ENCODE assay signal across 16 cellular contexts in the genomic region with DNA sequence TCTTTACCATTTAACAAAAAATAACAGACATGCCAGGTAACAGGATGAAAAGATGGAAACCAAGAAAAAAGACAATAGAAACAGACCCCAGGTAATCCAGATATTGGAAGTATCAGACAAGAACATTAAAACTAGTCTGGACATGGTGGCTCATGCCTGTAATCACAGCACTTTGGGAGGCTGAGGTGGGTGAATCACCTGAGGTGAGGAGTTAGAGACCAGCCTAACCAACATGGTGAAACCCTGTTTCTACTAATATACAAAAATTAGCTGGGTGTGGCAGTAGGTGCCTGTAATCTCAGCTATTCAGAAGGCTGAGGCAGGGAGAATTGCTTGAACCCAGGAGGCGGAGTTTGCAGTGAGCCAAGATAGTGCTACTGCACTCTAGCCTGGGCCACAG. TPM values are rescaled to one million over a fixed set of nuclear protein-coding genes. Genes with fewer than 3 reads are reported as not detected.
DNase-seq lines count a peak whose midpoint lies in the region; ATAC-seq and TF ChIP-seq lines count a peak whose summit lies in the region.
"Had no signal": no experiment of that assay in that cellular context is flagged by ENCODE, and none has a peak within 500 bp of the region (broad histone marks: within the 10 kb centered on the region; RNA-seq: fewer than 3 reads in every experiment).

No MANE protein-coding gene starts in this region.

- no peaks in the 10 kb centered on the region for H3K27me3 Mint-ChIP-seq in activated T-cell treated with anti-CD3 and anti-CD28 coated beads, Interleukin-2, amount 50 U/mL, for 24 hours
- no peaks in the 10 kb centered on the region for H3K27me3 Mint-ChIP-seq in activated T-cell treated with anti-CD3 and anti-CD28 coated beads, Interleukin-2, amount 50 U/mL, for 4 hours (ENCODE audit: low read depth)
- H3K27me3 Mint-ChIP-seq in activated naive CD4-positive, alpha-beta T cell treated with anti-CD3 and anti-CD28 coated beads, Interleukin-2, amount 10 ng/mL, durations not matched to agents 7 days and 5 days: no peaks in the 10 kb centered on the region
- H3K27me3 Mint-ChIP-seq in activated naive CD4-positive, alpha-beta T cell treated with anti-CD3 and anti-CD28 coated beads for 36 hours (ENCODE audit: low read depth): no peaks in the 10 kb centered on the region
- no peaks in the 10 kb centered on the region for H3K27me3 Mint-ChIP-seq in natural killer cell (ENCODE audit: low read depth in 2 of 2)
- H3K27me3 Mint-ChIP-seq in natural killer cell treated with Interleukin-12 subunit alpha and Interleukin-12 subunit beta and Interleukin-15 and Interleukin-18, amount 100 ng/mL, for 72 hours: no peaks in the 10 kb centered on the region
- H3K27me3 Mint-ChIP-seq: B cell; CD4-positive, CD25-positive, alpha-beta regulatory T cell had no signal

- peaks cover 14% of the 10 kb centered on the region for H3K9me3 Mint-ChIP-seq in activated T-cell treated with anti-CD3 and anti-CD28 coated beads, Interleukin-2, amount 50 U/mL, for 24 hours
- peaks cover 4% of the 10 kb centered on the region for H3K9me3 Mint-ChIP-seq in activated T-cell treated with anti-CD3 and anti-CD28 coated beads, Interleukin-2, amount 50 U/mL, for 4 hours
- H3K9me3 Mint-ChIP-seq in activated naive CD4-positive, alpha-beta T cell treated with anti-CD3 and anti-CD28 coated beads, Interleukin-2, amount 10 ng/mL, durations not matched to agents 7 days and 5 days: peaks cover 8% of the 10 kb centered on the region
- peaks cover 18% of the 10 kb centered on the region for H3K9me3 Mint-ChIP-seq in activated naive CD4-positive, alpha-beta T cell treated with anti-CD3 and anti-CD28 coated beads for 36 hours
- peaks cover 0 to 2% of the 10 kb centered on the region in 2 donors for H3K9me3 Mint-ChIP-seq in natural killer cell
- H3K9me3 Mint-ChIP-seq in natural killer cell treated with Interleukin-12 subunit alpha and Interleukin-12 subunit beta and Interleukin-15 and Interleukin-18, amount 100 ng/mL, for 72 hours: no peaks in the 10 kb centered on the region

- intact Hi-C loops in activated naive CD4-positive, alpha-beta T cell treated with anti-CD3 and anti-CD28 coated beads for 36 hours (cut with micrococcal nuclease): no loop called here
- intact Hi-C loops in natural killer cell (cut with micrococcal nuclease): no loop called here
- intact Hi-C loops in sciatic nerve (cut with DNase I): no loop called here

- no peak for ATAC-seq in activated T-cell treated with anti-CD3 and anti-CD28 coated beads, Interleukin-2, amount 50 U/mL, for 4 hours
- no peak for ATAC-seq in natural killer cell
- ATAC-seq in natural killer cell treated with Interleukin-12 subunit alpha and Interleukin-12 subunit beta and Interleukin-15 and Interleukin-18, amount 100 ng/mL, for 72 hours: no peak
- no peak for ATAC-seq in sciatic nerve
- ATAC-seq: CD8-positive, alpha-beta T cell had no signal

- peak; percentile 16 for DNase-seq in activated T-cell treated with anti-CD3 and anti-CD28 coated beads, Interleukin-2, amount 50 U/mL, for 24 hours
- DNase-seq in activated T-cell treated with anti-CD3 and anti-CD28 coated beads, Interleukin-2, amount 50 U/mL, for 4 hours: no peak
- peak; percentile 3 for DNase-seq in activated naive CD4-positive, alpha-beta T cell treated with anti-CD3 and anti-CD28 coated beads, Interleukin-2, amount 10 ng/mL, durations not matched to agents 7 days and 5 days
- no peak for DNase-seq in activated naive CD4-positive, alpha-beta T cell treated with anti-CD3 and anti-CD28 coated beads for 36 hours
- DNase-seq in natural killer cell (no peak), sciatic nerve (ENCODE audit: low spot score) (peak; percentile 2), NCI-H187 (lab: John Stamatoyannopoulos, UW) (no peak)
- no peak for DNase-seq in natural killer cell treated with Interleukin-12 subunit alpha and Interleukin-12 subunit beta and Interleukin-15 and Interleukin-18, amount 100 ng/mL, for 72 hours (ENCODE audit: low spot score)
- DNase-seq: Caco-2; CD4-positive, CD25-positive, alpha-beta regulatory T cell; CD8-positive, alpha-beta T cell; DMS153; DND-41; GOT3; HFFc6 had no signal

- TF ChIP-seq CTCF in natural killer cell (IDR thresholded peaks at IDR 0.05): no peak

- no peak overlapping the region for H3K4me3 Mint-ChIP-seq in activated T-cell treated with anti-CD3 and anti-CD28 coated beads, Interleukin-2, amount 50 U/mL, for 24 hours
- no peak overlapping the region for H3K4me3 Mint-ChIP-seq in activated T-cell treated with anti-CD3 and anti-CD28 coated beads, Interleukin-2, amount 50 U/mL, for 4 hours
- no peak overlapping the region for H3K4me3 Mint-ChIP-seq in activated naive CD4-positive, alpha-beta T cell treated with anti-CD3 and anti-CD28 coated beads, Interleukin-2, amount 10 ng/mL, durations not matched to agents 7 days and 5 days
- no peak overlapping the region for H3K4me3 Mint-ChIP-seq in activated naive CD4-positive, alpha-beta T cell treated with anti-CD3 and anti-CD28 coated beads for 36 hours
- no peak overlapping the region for H3K4me3 Mint-ChIP-seq in natural killer cell
- no peak overlapping the region for H3K4me3 Mint-ChIP-seq in natural killer cell treated with Interleukin-12 subunit alpha and Interleukin-12 subunit beta and Interleukin-15 and Interleukin-18, amount 100 ng/mL, for 72 hours
- H3K4me3 Mint-ChIP-seq: B cell; CD8-positive, alpha-beta T cell; HFFc6 had no signal

- H3K36me3 Mint-ChIP-seq in activated T-cell treated with anti-CD3 and anti-CD28 coated beads, Interleukin-2, amount 50 U/mL, for 24 hours (ENCODE audit: low read depth): peaks cover 70% of the 10 kb centered on the region
- peaks cover 33% of the 10 kb centered on the region for H3K36me3 Mint-ChIP-seq in activated T-cell treated with anti-CD3 and anti-CD28 coated beads, Interleukin-2, amount 50 U/mL, for 4 hours (ENCODE audit: insufficient read depth)
- H3K36me3 Mint-ChIP-seq in activated naive CD4-positive, alpha-beta T cell treated with anti-CD3 and anti-CD28 coated beads, Interleukin-2, amount 10 ng/mL, durations not matched to agents 7 days and 5 days: peaks cover 51% of the 10 kb centered on the region
- H3K36me3 Mint-ChIP-seq in activated naive CD4-positive, alpha-beta T cell treated with anti-CD3 and anti-CD28 coated beads for 36 hours (ENCODE audit: low read depth): peaks cover 50% of the 10 kb centered on the region
- H3K36me3 Mint-ChIP-seq in natural killer cell: no peaks in the 10 kb centered on the region
- H3K36me3 Mint-ChIP-seq in natural killer cell treated with Interleukin-12 subunit alpha and Interleukin-12 subunit beta and Interleukin-15 and Interleukin-18, amount 100 ng/mL, for 72 hours: peaks cover 9% of the 10 kb centered on the region

- H3K4me1 Mint-ChIP-seq in activated T-cell treated with anti-CD3 and anti-CD28 coated beads, Interleukin-2, amount 50 U/mL, for 24 hours (ENCODE audit: low read depth): peaks cover 40% of the 10 kb centered on the region
- H3K4me1 Mint-ChIP-seq in activated T-cell treated with anti-CD3 and anti-CD28 coated beads, Interleukin-2, amount 50 U/mL, for 4 hours (ENCODE audit: low read depth): peaks cover 40% of the 10 kb centered on the region
- H3K4me1 Mint-ChIP-seq in activated naive CD4-positive, alpha-beta T cell treated with anti-CD3 and anti-CD28 coated beads, Interleukin-2, amount 10 ng/mL, durations not matched to agents 7 days and 5 days: peaks cover 38% of the 10 kb centered on the region
- peaks cover 34% of the 10 kb centered on the region for H3K4me1 Mint-ChIP-seq in activated naive CD4-positive, alpha-beta T cell treated with anti-CD3 and anti-CD28 coated beads for 36 hours (ENCODE audit: low read depth)
- peaks cover 15% of the 10 kb centered on the region in 2 donors for H3K4me1 Mint-ChIP-seq in natural killer cell
- H3K4me1 Mint-ChIP-seq in natural killer cell treated with Interleukin-12 subunit alpha and Interleukin-12 subunit beta and Interleukin-15 and Interleukin-18, amount 100 ng/mL, for 72 hours (ENCODE audit: low read depth in 2 of 2): peaks cover 9 to 15% of the 10 kb centered on the region in 2 donors

- CTCF ChIA-PET in activated naive CD4-positive, alpha-beta T cell treated with anti-CD3 and anti-CD28 coated beads, Interleukin-2, amount 10 ng/mL, durations not matched to agents 7 days and 5 days (lab: Charles Lee): no interaction called here
- CTCF ChIA-PET in activated naive CD4-positive, alpha-beta T cell treated with anti-CD3 and anti-CD28 coated beads for 36 hours (lab: Charles Lee): interaction anchor here (0.5 to 1.5 kb wide), 3 partner anchors 12 to 243 kb away, joined by 3 to 5 read pairs (median 3); no protein-coding TSS in a partner anchor

- H3K27ac Mint-ChIP-seq in activated T-cell treated with anti-CD3 and anti-CD28 coated beads, Interleukin-2, amount 50 U/mL, for 24 hours: no peak overlapping the region
- no peak overlapping the region for H3K27ac Mint-ChIP-seq in activated naive CD4-positive, alpha-beta T cell treated with anti-CD3 and anti-CD28 coated beads, Interleukin-2, amount 10 ng/mL, durations not matched to agents 7 days and 5 days
- H3K27ac Mint-ChIP-seq in activated naive CD4-positive, alpha-beta T cell treated with anti-CD3 and anti-CD28 coated beads for 36 hours: no peak overlapping the region
- H3K27ac Mint-ChIP-seq in natural killer cell: peak overlapping the region; percentile 1 to 13
- H3K27ac Mint-ChIP-seq in natural killer cell treated with Interleukin-12 subunit alpha and Interleukin-12 subunit beta and Interleukin-15 and Interleukin-18, amount 100 ng/mL, for 72 hours: no peak overlapping the region
- H3K27ac Mint-ChIP-seq: B cell; CD8-positive, alpha-beta T cell; HFFc6 had no signal

RNA-seq across cellular contexts. Expression of a gene that starts 40.6 kb away (rescaled TPM):
- total RNA-seq in activated T-cell treated with anti-CD3 and anti-CD28 coated beads, Interleukin-2, amount 50 U/mL, for 4 hours: 10 to 100 TPM; 60.0 to 71.1 (median 60.6) TPM
- total RNA-seq in activated naive CD4-positive, alpha-beta T cell treated with anti-CD3 and anti-CD28 coated beads for 36 hours: 10 to 100 TPM; 37.0 to 40.6 TPM
- total RNA-seq in natural killer cell (10 to 100 TPM; 43.4 to 71.3 (median 54.2) TPM), sciatic nerve (54.0 TPM)
- 100 to 1,000 TPM in 1 of 2 donors, 10 to 100 TPM in 1; 50.6 to 143 TPM for total RNA-seq in natural killer cell treated with Interleukin-12 subunit alpha and Interleukin-12 subunit beta and Interleukin-15 and Interleukin-18, amount 100 ng/mL, for 72 hours

Comparison
In these comparisons a context has a peak if more than half of its experiments do, and no peak if none do; other contexts are left out.
1. DNase-seq: peak in activated T-cell treated with anti-CD3 and anti-CD28 coated beads, Interleukin-2, amount 50 U/mL, for 24 hours (single experiment), activated naive CD4-positive, alpha-beta T cell treated with anti-CD3 and anti-CD28 coated beads, Interleukin-2, amount 10 ng/mL, durations not matched to agents 7 days and 5 days (single experiment) and sciatic nerve (single experiment); none in activated T-cell treated with anti-CD3 and anti-CD28 coated beads, Interleukin-2, amount 50 U/mL, for 4 hours (single experiment), activated naive CD4-positive, alpha-beta T cell treated with anti-CD3 and anti-CD28 coated beads for 36 hours (single experiment), natural killer cell (single experiment), natural killer cell treated with Interleukin-12 subunit alpha and Interleukin-12 subunit beta and Interleukin-15 and Interleukin-18, amount 100 ng/mL, for 72 hours (single experiment) and NCI-H187 (0 of 2).
2. H3K27ac Mint-ChIP-seq: peak in natural killer cell (2 of 2); none in activated T-cell treated with anti-CD3 and anti-CD28 coated beads, Interleukin-2, amount 50 U/mL, for 24 hours (single experiment), activated naive CD4-positive, alpha-beta T cell treated with anti-CD3 and anti-CD28 coated beads, Interleukin-2, amount 10 ng/mL, durations not matched to agents 7 days and 5 days (single experiment), activated naive CD4-positive, alpha-beta T cell treated with anti-CD3 and anti-CD28 coated beads for 36 hours (single experiment) and natural killer cell treated with Interleukin-12 subunit alpha and Interleukin-12 subunit beta and Interleukin-15 and Interleukin-18, amount 100 ng/mL, for 72 hours (0 of 2).